8 cellular contexts compared by ENCODE assay signal in the genomic region with DNA sequence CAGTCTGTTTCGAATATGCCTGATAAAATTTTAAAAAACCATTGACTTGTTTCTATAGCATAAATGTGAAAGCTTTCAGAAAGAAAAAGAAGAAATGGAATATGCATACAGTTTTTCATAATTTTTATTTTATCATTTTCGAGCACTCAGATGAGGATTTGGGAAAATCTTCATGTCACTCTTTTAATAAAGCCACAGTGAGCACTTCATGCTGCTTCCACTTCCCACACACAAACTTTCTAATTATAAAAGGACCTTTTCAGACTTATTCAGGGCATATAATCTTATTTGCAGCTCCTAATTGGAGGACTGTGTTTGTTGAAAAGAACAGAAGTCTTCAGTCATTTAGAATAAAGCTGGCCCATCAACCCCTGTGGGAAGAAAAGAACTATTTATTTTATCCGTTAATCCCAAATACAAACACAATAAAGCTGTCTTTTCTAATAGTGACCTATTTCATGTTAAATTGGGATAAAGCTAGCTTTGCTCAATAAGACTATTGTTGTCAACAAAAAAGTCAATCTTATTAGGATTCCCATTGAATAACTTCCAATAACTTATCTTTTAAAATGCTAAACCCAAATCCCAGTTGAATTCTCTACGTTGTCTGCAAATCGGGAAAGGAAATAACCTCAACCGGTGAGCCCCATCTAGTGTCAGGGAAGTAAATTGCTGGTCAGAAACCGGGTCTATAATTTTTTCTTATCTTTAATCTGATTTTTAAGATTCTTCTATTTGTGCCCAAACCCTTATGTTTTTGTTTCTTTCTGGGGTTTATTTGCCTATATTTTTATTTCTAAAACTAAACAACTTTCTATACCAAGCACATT.
DNase-seq lines count a peak whose midpoint lies in the region; ATAC-seq, FAIRE-seq and TF ChIP-seq lines count a peak whose summit lies in the region.

No MANE protein-coding gene starts in this region.

- POLR2A ChIA-PET in HepG2 (lab: Yijun Ruan, JAX): no interaction called here

- no peaks in the 10 kb centered on the region for H3K4me1 ChIP-seq in HepG2 (ENCODE audit: insufficient read depth, low read length)

- H3K4me3 ChIP-seq in bronchial epithelial cell (ENCODE audit: low read depth, low read length) (no peak overlapping the region), HepG2 (replicated peaks in 1 of 3; ENCODE audit: insufficient read depth in 1 of 3, low read depth in 2 of 3, low read length in 3 of 3) (no peak overlapping the region)

- intact Hi-C loops in HepG2 (cut with micrococcal nuclease; ENCODE audit: unreplicated experiment): loop anchor here (1.0 kb wide), 2 partner anchors 56 to 117 kb away; no protein-coding TSS in a partner anchor

- TF ChIP-seq RAD21 in HepG2 (CRISPR knock-in tag; IDR thresholded peaks at IDR 0.05): no peak

- H3K9ac ChIP-seq in HepG2 (ENCODE audit: insufficient read depth, low read depth, low read length): no peak overlapping the region

- H3K36me3 ChIP-seq in bronchial epithelial cell (ENCODE audit: control insufficient read depth, insufficient read depth, low read length) (no peaks in the 10 kb centered on the region), HepG2 (replicated peaks in 1 of 2; ENCODE audit: control insufficient read depth in 1 of 2, insufficient read depth in 2 of 2, low read length in 2 of 2) (no peaks in the 10 kb centered on the region)

- H3K27me3 ChIP-seq in bronchial epithelial cell (ENCODE audit: control insufficient read depth, insufficient read depth, low read length) (no peaks in the 10 kb centered on the region), HepG2 (ENCODE audit: control insufficient read depth in 1 of 2, insufficient read depth in 2 of 2, low read length in 2 of 2) (no peaks in the 10 kb centered on the region; a peak in 1 of 5 replicates)

- FAIRE-seq in bronchial epithelial cell (lab: Jason Lieb, UNC): no peak
- no peak for FAIRE-seq in HepG2 (lab: Jason Lieb, UNC)

- in situ Hi-C loops in HepG2 (cut with HindIII; ENCODE audit: extremely low pct_ligation_motif_present, low pct_unique_long_range_greater_than_20kb): loop anchor here (5.0 kb wide), 1 partner anchor 118 kb away; no protein-coding TSS in a partner anchor

- TF ChIP-seq POLR2A in HepG2 (IDR thresholded peaks at IDR 0.05; ENCODE audit: insufficient read depth in 1 of 2, low read depth in 2 of 2, low read length in 2 of 2): no peak

- H3K79me2 ChIP-seq in HepG2 (ENCODE audit: insufficient read depth, low read length): no peaks in the 10 kb centered on the region

- H3K27ac ChIP-seq in HepG2 (ENCODE audit: extremely low read length, insufficient read depth, low read length): no peak overlapping the region

- H4K20me1 ChIP-seq in HepG2 (ENCODE audit: insufficient read depth, low read length): no peaks in the 10 kb centered on the region

- TF ChIP-seq EP300 in HepG2 (IDR thresholded peaks at IDR 0.05; ENCODE audit: low read depth in 2 of 2, low read length in 2 of 2) (no peak), HepG2 (CRISPR knock-in tag; IDR thresholded peaks at IDR 0.05; ENCODE audit: borderline replicate concordance) (no peak)

- TF ChIP-seq CTCF in bronchial epithelial cell (IDR thresholded peaks at IDR 0.05; ENCODE audit: insufficient read depth, low read length, severe bottlenecking) (peak; percentile 39), HepG2 (CRISPR knock-in tag; IDR thresholded peaks at IDR 0.05) (peak; percentile 33)

- no peaks in the 10 kb centered on the region for H3K9me3 ChIP-seq in HepG2 (ENCODE audit: low read length)

- CTCF ChIA-PET in HepG2 (lab: Yijun Ruan, JAX; ENCODE audit: low intra/inter-chr PET ratio, low total read pairs): interaction anchor here (0.9 to 1.4 kb wide), 3 partner anchors 89 to 122 kb away, joined by 3 to 9 read pairs (median 5); no protein-coding TSS in a partner anchor

- H2AFZ ChIP-seq in HepG2 (ENCODE audit: low read length): no peak overlapping the region

- no peak for ATAC-seq in HepG2
- no peak for ATAC-seq in HG03378 (IDR thresholded peaks at IDR 0.05; ENCODE audit: unreplicated experiment)

- 4% methylated on average over 7 of the region's 7 CpGs for WGBS in HepG2 (ENCODE audit: low lambda C conversion rate)

- BruUV-seq in HepG2 (replicated peaks; lab: Mats Ljungman, UMichigan): no TSS peak

- DNase-seq in NCI-H1092 treated with DMSO at 0.1 percent for 48 hours (lab: John Stamatoyannopoulos, UW) (peak; percentile 20), NCI-H1092 (lab: John Stamatoyannopoulos, UW) (no peak), NCI-H1930 (lab: John Stamatoyannopoulos, UW) (peak; percentile 29 to 60), bronchial epithelial cell (ENCODE audit: low read depth) (peak; percentile 9), HepG2 (ENCODE audit: low spot score) (no peak), islet precursor cell (no peak), 8988T (no peak)

- H3K4me2 ChIP-seq in HepG2 (ENCODE audit: low read depth, low read length): no peak overlapping the region

TF ChIP-seq in HepG2, 621 proteins besides CTCF, POLR2A, EP300 and RAD21:
- TF ChIP-seq, protein P1, sequence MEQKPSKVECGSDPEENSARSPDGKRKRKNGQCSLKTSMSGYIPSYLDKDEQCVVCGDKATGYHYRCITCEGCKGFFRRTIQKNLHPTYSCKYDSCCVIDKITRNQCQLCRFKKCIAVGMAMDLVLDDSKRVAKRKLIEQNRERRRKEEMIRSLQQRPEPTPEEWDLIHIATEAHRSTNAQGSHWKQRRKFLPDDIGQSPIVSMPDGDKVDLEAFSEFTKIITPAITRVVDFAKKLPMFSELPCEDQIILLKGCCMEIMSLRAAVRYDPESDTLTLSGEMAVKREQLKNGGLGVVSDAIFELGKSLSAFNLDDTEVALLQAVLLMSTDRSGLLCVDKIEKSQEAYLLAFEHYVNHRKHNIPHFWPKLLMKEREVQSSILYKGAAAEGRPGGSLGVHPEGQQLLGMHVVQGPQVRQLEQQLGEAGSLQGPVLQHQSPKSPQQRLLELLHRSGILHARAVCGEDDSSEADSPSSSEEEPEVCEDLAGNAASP (CRISPR knock-in tag; IDR thresholded peaks at IDR 0.05; ENCODE audit: borderline replicate concordance): no peak
- TF ChIP-seq NBN (conservative IDR thresholded peaks at IDR 0.05) (no peak), STAG1 (CRISPR knock-in tag; IDR thresholded peaks at IDR 0.05) (peak; percentile 52)

Comparison
In these comparisons a context has a peak if more than half of its experiments do, and no peak if none do; other contexts are left out.
1. DNase-seq: peak in NCI-H1092 treated with DMSO at 0.1 percent for 48 hours (single experiment), NCI-H1930 (2 of 2) and bronchial epithelial cell (single experiment); none in NCI-H1092 (single experiment), HepG2 (single experiment), islet precursor cell (single experiment) and 8988T (single experiment).